ENCODE assay signal across 1 cellular context in genomic region chr14:99524091-99524661, GRCh38.
TF ChIP-seq lines count a peak whose summit lies in the region.

No MANE protein-coding gene starts in this region.

TF ChIP-seq in GM23338, 12 proteins besides CTCF, POLR2A, EP300 and RAD21:
- TF ChIP-seq ZNF462 (CRISPR knock-in tag; IDR thresholded peaks at IDR 0.05) (no peak), STAT1 (IDR thresholded peaks at IDR 0.05; ENCODE audit: unreplicated experiment) (no peak), REST (IDR thresholded peaks at IDR 0.05; ENCODE audit: unreplicated experiment) (no peak), CREB1 (CRISPR knock-in tag; IDR thresholded peaks at IDR 0.05; ENCODE audit: low read depth) (no peak), NANOG (IDR thresholded peaks at IDR 0.05; ENCODE audit: borderline replicate concordance) (no peak), ZNF331 (CRISPR knock-in tag; IDR thresholded peaks at IDR 0.05; ENCODE audit: low read depth) (no peak), EZH2 (IDR thresholded peaks at IDR 0.05; ENCODE audit: low read depth, unreplicated experiment) (no peak), POLR2AphosphoS5 (IDR thresholded peaks at IDR 0.05; ENCODE audit: low read depth) (no peak), JUNB (IDR thresholded peaks at IDR 0.05; ENCODE audit: unreplicated experiment) (no peak), ZNF114 (CRISPR knock-in tag; IDR thresholded peaks at IDR 0.05) (no peak), ETS1 (IDR thresholded peaks at IDR 0.05) (no peak), EZH2phosphoT487 (IDR thresholded peaks at IDR 0.05; ENCODE audit: unreplicated experiment) (no peak)
